ENCODE assay signal across 1 cellular context in genomic region chr3:149608987-149609386, GRCh38.
TF ChIP-seq lines count a peak whose summit lies in the region.

No MANE protein-coding gene starts in this region.

TF ChIP-seq in GM12878, 131 proteins besides CTCF, POLR2A, EP300 and RAD21:
- TF ChIP-seq SREBF1 (IDR thresholded peaks at IDR 0.05; ENCODE audit: low read length) (no peak), PAX8 (IDR thresholded peaks at IDR 0.05) (no peak), CHD2 (IDR thresholded peaks at IDR 0.05; ENCODE audit: borderline replicate concordance, low read depth, low read length) (no peak), HDAC2 (IDR thresholded peaks at IDR 0.05) (no peak), SREBF2 (IDR thresholded peaks at IDR 0.05; ENCODE audit: low read length) (no peak), STAT1 (conservative IDR thresholded peaks at IDR 0.05) (no peak), IKZF2 (IDR thresholded peaks at IDR 0.05) (no peak), ZNF592 (IDR thresholded peaks at IDR 0.05) (no peak), RAD51 (IDR thresholded peaks at IDR 0.05) (no peak), RELB (IDR thresholded peaks at IDR 0.05; ENCODE audit: low read depth) (no peak), TAF1 (IDR thresholded peaks at IDR 0.05; ENCODE audit: borderline replicate concordance, low read depth, low read length) (no peak), BCLAF1 (IDR thresholded peaks at IDR 0.05) (no peak), RB1 (IDR thresholded peaks at IDR 0.05; ENCODE audit: borderline replicate concordance) (no peak), MEF2A (IDR thresholded peaks at IDR 0.05; ENCODE audit: insufficient read depth, low read depth, low read length) (no peak), SP1 (IDR thresholded peaks at IDR 0.05; ENCODE audit: low read depth, low read length) (no peak), CEBPZ (IDR thresholded peaks at IDR 0.05; ENCODE audit: low read depth, low read length) (no peak)
TF ChIP-seq in GM12878: peak in this region for 0.
